10 cellular contexts compared by ENCODE assay signal in genomic region chr4:47287735-47288134, GRCh38.
DNase-seq lines count a peak whose midpoint lies in the region; ATAC-seq and TF ChIP-seq lines count a peak whose summit lies in the region.
"Had no signal": no experiment of that assay in that cellular context is flagged by ENCODE, and none has a peak within 500 bp of the region (broad histone marks: within the 10 kb centered on the region; RNA-seq: fewer than 3 reads in every experiment).

No MANE protein-coding gene starts in this region.

- H3K9me3 Mint-ChIP-seq in stimulated activated effector memory CD8-positive, alpha-beta T cell treated with anti-CD3 and anti-CD28 coated beads, Interleukin-12 subunit alpha, Interleukin-12 subunit beta, amount 100 ng/mL, for 72 hours = no peaks in the 10 kb centered on the region

- 62 to 91% (median 77%) methylated on average over 2 of the region's 2 CpGs for WGBS in adrenal gland, 4 donors

- H3K4me3 Mint-ChIP-seq in stimulated activated effector memory CD8-positive, alpha-beta T cell treated with anti-CD3 and anti-CD28 coated beads, Interleukin-12 subunit alpha, Interleukin-12 subunit beta, amount 100 ng/mL, for 72 hours = no peak overlapping the region
- H3K4me3 Mint-ChIP-seq: stimulated activated naive B cell treated with anti-CD40 and anti-IgM and Interleukin-4, amounts not matched to agents 10 μg/mL and 1 μg/mL and 100 μg/mL, for 72 hours had no signal

- H3K9ac ChIP-seq in adipocyte (ENCODE audit: low read length) = no peak overlapping the region

- DNase-seq in adipocyte (ENCODE audit: low read depth) (peak; percentile 3), NCI-H82 (lab: John Stamatoyannopoulos, UW) (no peak), mucosa of descending colon (no peak), adrenal gland (no peak)
- DNase-seq in stimulated activated effector memory CD8-positive, alpha-beta T cell treated with anti-CD3 and anti-CD28 coated beads, Interleukin-12 subunit alpha, Interleukin-12 subunit beta, amount 100 ng/mL, for 72 hours (ENCODE audit: low spot score in 2 of 2) = no peak
- DNase-seq: caudate nucleus; stimulated activated naive B cell treated with anti-CD40 and anti-IgM and Interleukin-4, amounts not matched to agents 10 μg/mL and 1 μg/mL and 100 μg/mL, for 72 hours had no signal

- H3K4me3 ChIP-seq in adipocyte (ENCODE audit: low read length) = no peak overlapping the region
- H3K4me3 ChIP-seq in mucosa of descending colon = no peak overlapping the region
- H3K4me3 ChIP-seq in adrenal gland = no peak overlapping the region
- H3K4me3 ChIP-seq: HAP-1 had no signal

- TF ChIP-seq POLR2A in adrenal gland (IDR thresholded peaks at IDR 0.05) = no peak

- ATAC-seq in GM19372 (IDR thresholded peaks at IDR 0.05; ENCODE audit: low read depth, unreplicated experiment) (peak; percentile 82), HG03159 (IDR thresholded peaks at IDR 0.05; ENCODE audit: unreplicated experiment) (peak; percentile 80), mucosa of descending colon (no peak)
- ATAC-seq in stimulated activated effector memory CD8-positive, alpha-beta T cell treated with anti-CD3 and anti-CD28 coated beads, Interleukin-12 subunit alpha, Interleukin-12 subunit beta, amount 100 ng/mL, for 72 hours = peak; percentile 51
- ATAC-seq: stimulated activated naive B cell treated with anti-CD40 and anti-IgM and Interleukin-4, amounts not matched to agents 10 μg/mL and 1 μg/mL and 100 μg/mL, for 72 hours had no signal

- no peaks in the 10 kb centered on the region for H3K27me3 ChIP-seq in adipocyte (replicated peaks; ENCODE audit: control insufficient read depth, insufficient read depth, low read length)
- no peaks in the 10 kb centered on the region for H3K27me3 ChIP-seq in adrenal gland

- H3K9me3 ChIP-seq in adipocyte (ENCODE audit: control insufficient read depth, low read length) (no peaks in the 10 kb centered on the region), mucosa of descending colon (no peaks in the 10 kb centered on the region), adrenal gland (replicated peaks in 1 of 3) (no peaks in the 10 kb centered on the region)

- H3K4me1 Mint-ChIP-seq in stimulated activated effector memory CD8-positive, alpha-beta T cell treated with anti-CD3 and anti-CD28 coated beads, Interleukin-12 subunit alpha, Interleukin-12 subunit beta, amount 100 ng/mL, for 72 hours = no peaks in the 10 kb centered on the region
- H3K4me1 Mint-ChIP-seq: stimulated activated naive B cell treated with anti-CD40 and anti-IgM and Interleukin-4, amounts not matched to agents 10 μg/mL and 1 μg/mL and 100 μg/mL, for 72 hours had no signal

- intact Hi-C loops in mucosa of descending colon (cut with DNase I, micrococcal nuclease) (no loop called here), adrenal gland (cut with DNase I) (no loop called here)

- no peak for TF ChIP-seq CTCF in mucosa of descending colon (IDR thresholded peaks at IDR 0.05)
- no peak for TF ChIP-seq CTCF in adrenal gland (IDR thresholded peaks at IDR 0.05)

- no peaks in the 10 kb centered on the region for H3K36me3 Mint-ChIP-seq in stimulated activated effector memory CD8-positive, alpha-beta T cell treated with anti-CD3 and anti-CD28 coated beads, Interleukin-12 subunit alpha, Interleukin-12 subunit beta, amount 100 ng/mL, for 72 hours
- H3K36me3 Mint-ChIP-seq: stimulated activated naive B cell treated with anti-CD40 and anti-IgM and Interleukin-4, amounts not matched to agents 10 μg/mL and 1 μg/mL and 100 μg/mL, for 72 hours had no signal

- H3K27ac ChIP-seq in adrenal gland = no peak overlapping the region

- no peaks in the 10 kb centered on the region for H3K36me3 ChIP-seq in adipocyte (ENCODE audit: control insufficient read depth, insufficient read depth, low read length, severe bottlenecking)
- no peaks in the 10 kb centered on the region for H3K36me3 ChIP-seq in mucosa of descending colon (ENCODE audit: low read depth)
- no peaks in the 10 kb centered on the region for H3K36me3 ChIP-seq in adrenal gland (replicated peaks in 1 of 2)
- H3K36me3 ChIP-seq: HAP-1 had no signal

- H3K27ac Mint-ChIP-seq in stimulated activated effector memory CD8-positive, alpha-beta T cell treated with anti-CD3 and anti-CD28 coated beads, Interleukin-12 subunit alpha, Interleukin-12 subunit beta, amount 100 ng/mL, for 72 hours = no peak overlapping the region
- H3K27ac Mint-ChIP-seq: stimulated activated naive B cell treated with anti-CD40 and anti-IgM and Interleukin-4, amounts not matched to agents 10 μg/mL and 1 μg/mL and 100 μg/mL, for 72 hours had no signal

- no peaks in the 10 kb centered on the region for H3K4me1 ChIP-seq in adipocyte (ENCODE audit: control insufficient read depth, insufficient read depth, low read length)
- H3K4me1 ChIP-seq in mucosa of descending colon (ENCODE audit: low read depth) = no peaks in the 10 kb centered on the region
- no peaks in the 10 kb centered on the region for H3K4me1 ChIP-seq in adrenal gland (replicated peaks in 1 of 2)
